In the genomic region with DNA sequence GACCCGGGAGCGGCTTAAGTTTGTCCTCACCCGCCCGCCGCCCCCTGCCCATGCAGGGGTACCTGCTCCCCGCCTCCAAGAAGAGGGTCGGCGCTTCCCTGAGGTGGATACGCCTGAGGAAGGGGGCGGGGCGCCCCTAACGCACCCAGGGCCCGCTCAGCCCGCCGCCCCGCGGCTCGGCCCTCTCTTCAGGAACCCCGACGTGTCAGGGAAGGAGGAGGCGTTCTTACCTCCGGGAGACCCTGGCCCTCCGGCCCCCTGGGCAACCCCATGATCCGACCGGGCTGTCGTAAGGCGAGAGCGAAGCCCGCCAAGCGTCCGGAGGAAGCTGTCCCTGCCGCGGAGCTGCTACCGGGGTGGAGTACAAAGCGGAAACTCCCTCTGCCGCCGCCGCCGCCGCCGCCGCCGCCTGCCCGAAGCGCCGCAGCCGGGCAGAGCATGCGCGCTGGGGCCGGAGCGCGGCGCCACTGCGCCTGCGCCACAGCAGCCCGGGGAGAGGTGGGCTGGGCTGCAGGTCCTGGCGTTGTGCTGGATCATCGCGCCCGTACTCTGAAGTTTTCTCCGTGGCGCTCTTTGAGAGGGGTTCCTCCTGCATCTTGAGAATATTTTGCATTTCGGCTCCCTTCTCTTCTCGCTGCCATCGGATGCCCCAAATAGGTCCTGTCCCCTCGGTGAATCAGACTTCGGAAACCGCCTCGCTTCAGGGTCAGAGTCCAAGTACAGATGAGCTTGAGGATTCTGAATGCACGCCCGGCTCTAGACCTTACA, we compare ENCODE assay signal across 1 cellular context.
TF ChIP-seq lines count a peak whose summit lies in the region.

A gene with protein sequence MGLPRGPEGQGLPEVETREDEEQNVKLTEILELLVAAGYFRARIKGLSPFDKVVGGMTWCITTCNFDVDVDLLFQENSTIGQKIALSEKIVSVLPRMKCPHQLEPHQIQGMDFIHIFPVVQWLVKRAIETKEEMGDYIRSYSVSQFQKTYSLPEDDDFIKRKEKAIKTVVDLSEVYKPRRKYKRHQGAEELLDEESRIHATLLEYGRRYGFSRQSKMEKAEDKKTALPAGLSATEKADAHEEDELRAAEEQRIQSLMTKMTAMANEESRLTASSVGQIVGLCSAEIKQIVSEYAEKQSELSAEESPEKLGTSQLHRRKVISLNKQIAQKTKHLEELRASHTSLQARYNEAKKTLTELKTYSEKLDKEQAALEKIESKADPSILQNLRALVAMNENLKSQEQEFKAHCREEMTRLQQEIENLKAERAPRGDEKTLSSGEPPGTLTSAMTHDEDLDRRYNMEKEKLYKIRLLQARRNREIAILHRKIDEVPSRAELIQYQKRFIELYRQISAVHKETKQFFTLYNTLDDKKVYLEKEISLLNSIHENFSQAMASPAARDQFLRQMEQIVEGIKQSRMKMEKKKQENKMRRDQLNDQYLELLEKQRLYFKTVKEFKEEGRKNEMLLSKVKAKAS (minus strand): TSS at position 347 of the 768 bp plus-strand sequence. CDS start 75 bp downstream, at position 272.

TF ChIP-seq in HepG2, 621 proteins besides CTCF, POLR2A, EP300 and RAD21 (continued from another document):
- TF ChIP-seq ZBTB3 (CRISPR knock-in tag; IDR thresholded peaks at IDR 0.05; ENCODE audit: borderline replicate concordance, low read depth) (0 out of 2 replicates have a peak, but pooled peaks have one; percentile 67), SMAD1 (CRISPR knock-in tag; IDR thresholded peaks at IDR 0.05; ENCODE audit: borderline replicate concordance, low read depth) (no peak; the same call in 1 of the 2 replicates), ZNF205 (CRISPR knock-in tag; IDR thresholded peaks at IDR 0.05) (no peak), ZNF766 (CRISPR knock-in tag; IDR thresholded peaks at IDR 0.05; ENCODE audit: borderline replicate concordance) (no peak), MAF1 (CRISPR knock-in tag; IDR thresholded peaks at IDR 0.05; ENCODE audit: borderline replicate concordance) (no peak), ZFP36 (IDR thresholded peaks at IDR 0.05; ENCODE audit: borderline replicate concordance, low read depth, low read length, partially characterized antibody) (no peak), CBX1 (IDR thresholded peaks at IDR 0.05; ENCODE audit: low read depth) (no peak), ZFP82 (CRISPR knock-in tag; IDR thresholded peaks at IDR 0.05; ENCODE audit: borderline replicate concordance) (no peak; the same call in 1 of the 2 replicates), SRF (IDR thresholded peaks at IDR 0.05; ENCODE audit: low read depth, low read length) (0 out of 2 replicates have a peak, but pooled peaks have one; percentile 2), TBP (CRISPR knock-in tag; IDR thresholded peaks at IDR 0.05) (0 out of 2 replicates have a peak, but pooled peaks have one; percentile 46), ATF1 (CRISPR knock-in tag; IDR thresholded peaks at IDR 0.05) (no peak), HDAC6 (IDR thresholded peaks at IDR 0.05; ENCODE audit: low read depth, low read length) (no peak), RFXANK (CRISPR knock-in tag; IDR thresholded peaks at IDR 0.05) (no peak), SP1 (IDR thresholded peaks at IDR 0.05) (no peak), SP1 (CRISPR knock-in tag; IDR thresholded peaks at IDR 0.05) (no peak; the same call in 1 of the 2 replicates), NR1H2 (CRISPR knock-in tag; IDR thresholded peaks at IDR 0.05; ENCODE audit: borderline replicate concordance, low read depth) (peak; percentile 32; the same call in 1 of the 2 replicates), KLF9 (CRISPR knock-in tag; IDR thresholded peaks at IDR 0.05; ENCODE audit: low read depth) (no peak), BCL6 (CRISPR knock-in tag; IDR thresholded peaks at IDR 0.05) (peak; percentile 25; the same call in 1 of the 2 replicates), CCAR2 (optimal IDR thresholded peaks at IDR 0.05; ENCODE audit: low read depth, low read length) (no peak)
- TF ChIP-seq, protein P1, sequence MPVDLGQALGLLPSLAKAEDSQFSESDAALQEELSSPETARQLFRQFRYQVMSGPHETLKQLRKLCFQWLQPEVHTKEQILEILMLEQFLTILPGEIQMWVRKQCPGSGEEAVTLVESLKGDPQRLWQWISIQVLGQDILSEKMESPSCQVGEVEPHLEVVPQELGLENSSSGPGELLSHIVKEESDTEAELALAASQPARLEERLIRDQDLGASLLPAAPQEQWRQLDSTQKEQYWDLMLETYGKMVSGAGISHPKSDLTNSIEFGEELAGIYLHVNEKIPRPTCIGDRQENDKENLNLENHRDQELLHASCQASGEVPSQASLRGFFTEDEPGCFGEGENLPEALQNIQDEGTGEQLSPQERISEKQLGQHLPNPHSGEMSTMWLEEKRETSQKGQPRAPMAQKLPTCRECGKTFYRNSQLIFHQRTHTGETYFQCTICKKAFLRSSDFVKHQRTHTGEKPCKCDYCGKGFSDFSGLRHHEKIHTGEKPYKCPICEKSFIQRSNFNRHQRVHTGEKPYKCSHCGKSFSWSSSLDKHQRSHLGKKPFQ (CRISPR knock-in tag; IDR thresholded peaks at IDR 0.05; ENCODE audit: insufficient replicate concordance), result no peak
- TF ChIP-seq, protein P2, sequence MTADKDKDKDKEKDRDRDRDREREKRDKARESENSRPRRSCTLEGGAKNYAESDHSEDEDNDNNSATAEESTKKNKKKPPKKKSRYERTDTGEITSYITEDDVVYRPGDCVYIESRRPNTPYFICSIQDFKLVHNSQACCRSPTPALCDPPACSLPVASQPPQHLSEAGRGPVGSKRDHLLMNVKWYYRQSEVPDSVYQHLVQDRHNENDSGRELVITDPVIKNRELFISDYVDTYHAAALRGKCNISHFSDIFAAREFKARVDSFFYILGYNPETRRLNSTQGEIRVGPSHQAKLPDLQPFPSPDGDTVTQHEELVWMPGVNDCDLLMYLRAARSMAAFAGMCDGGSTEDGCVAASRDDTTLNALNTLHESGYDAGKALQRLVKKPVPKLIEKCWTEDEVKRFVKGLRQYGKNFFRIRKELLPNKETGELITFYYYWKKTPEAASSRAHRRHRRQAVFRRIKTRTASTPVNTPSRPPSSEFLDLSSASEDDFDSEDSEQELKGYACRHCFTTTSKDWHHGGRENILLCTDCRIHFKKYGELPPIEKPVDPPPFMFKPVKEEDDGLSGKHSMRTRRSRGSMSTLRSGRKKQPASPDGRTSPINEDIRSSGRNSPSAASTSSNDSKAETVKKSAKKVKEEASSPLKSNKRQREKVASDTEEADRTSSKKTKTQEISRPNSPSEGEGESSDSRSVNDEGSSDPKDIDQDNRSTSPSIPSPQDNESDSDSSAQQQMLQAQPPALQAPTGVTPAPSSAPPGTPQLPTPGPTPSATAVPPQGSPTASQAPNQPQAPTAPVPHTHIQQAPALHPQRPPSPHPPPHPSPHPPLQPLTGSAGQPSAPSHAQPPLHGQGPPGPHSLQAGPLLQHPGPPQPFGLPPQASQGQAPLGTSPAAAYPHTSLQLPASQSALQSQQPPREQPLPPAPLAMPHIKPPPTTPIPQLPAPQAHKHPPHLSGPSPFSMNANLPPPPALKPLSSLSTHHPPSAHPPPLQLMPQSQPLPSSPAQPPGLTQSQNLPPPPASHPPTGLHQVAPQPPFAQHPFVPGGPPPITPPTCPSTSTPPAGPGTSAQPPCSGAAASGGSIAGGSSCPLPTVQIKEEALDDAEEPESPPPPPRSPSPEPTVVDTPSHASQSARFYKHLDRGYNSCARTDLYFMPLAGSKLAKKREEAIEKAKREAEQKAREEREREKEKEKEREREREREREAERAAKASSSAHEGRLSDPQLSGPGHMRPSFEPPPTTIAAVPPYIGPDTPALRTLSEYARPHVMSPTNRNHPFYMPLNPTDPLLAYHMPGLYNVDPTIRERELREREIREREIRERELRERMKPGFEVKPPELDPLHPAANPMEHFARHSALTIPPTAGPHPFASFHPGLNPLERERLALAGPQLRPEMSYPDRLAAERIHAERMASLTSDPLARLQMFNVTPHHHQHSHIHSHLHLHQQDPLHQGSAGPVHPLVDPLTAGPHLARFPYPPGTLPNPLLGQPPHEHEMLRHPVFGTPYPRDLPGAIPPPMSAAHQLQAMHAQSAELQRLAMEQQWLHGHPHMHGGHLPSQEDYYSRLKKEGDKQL (CRISPR knock-in tag; IDR thresholded peaks at IDR 0.05; ENCODE audit: low read depth), result no peak
- TF ChIP-seq, protein P3, sequence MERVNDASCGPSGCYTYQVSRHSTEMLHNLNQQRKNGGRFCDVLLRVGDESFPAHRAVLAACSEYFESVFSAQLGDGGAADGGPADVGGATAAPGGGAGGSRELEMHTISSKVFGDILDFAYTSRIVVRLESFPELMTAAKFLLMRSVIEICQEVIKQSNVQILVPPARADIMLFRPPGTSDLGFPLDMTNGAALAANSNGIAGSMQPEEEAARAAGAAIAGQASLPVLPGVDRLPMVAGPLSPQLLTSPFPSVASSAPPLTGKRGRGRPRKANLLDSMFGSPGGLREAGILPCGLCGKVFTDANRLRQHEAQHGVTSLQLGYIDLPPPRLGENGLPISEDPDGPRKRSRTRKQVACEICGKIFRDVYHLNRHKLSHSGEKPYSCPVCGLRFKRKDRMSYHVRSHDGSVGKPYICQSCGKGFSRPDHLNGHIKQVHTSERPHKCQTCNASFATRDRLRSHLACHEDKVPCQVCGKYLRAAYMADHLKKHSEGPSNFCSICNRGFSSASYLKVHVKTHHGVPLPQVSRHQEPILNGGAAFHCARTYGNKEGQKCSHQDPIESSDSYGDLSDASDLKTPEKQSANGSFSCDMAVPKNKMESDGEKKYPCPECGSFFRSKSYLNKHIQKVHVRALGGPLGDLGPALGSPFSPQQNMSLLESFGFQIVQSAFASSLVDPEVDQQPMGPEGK (CRISPR knock-in tag; IDR thresholded peaks at IDR 0.05), result no peak
- TF ChIP-seq, protein P4, sequence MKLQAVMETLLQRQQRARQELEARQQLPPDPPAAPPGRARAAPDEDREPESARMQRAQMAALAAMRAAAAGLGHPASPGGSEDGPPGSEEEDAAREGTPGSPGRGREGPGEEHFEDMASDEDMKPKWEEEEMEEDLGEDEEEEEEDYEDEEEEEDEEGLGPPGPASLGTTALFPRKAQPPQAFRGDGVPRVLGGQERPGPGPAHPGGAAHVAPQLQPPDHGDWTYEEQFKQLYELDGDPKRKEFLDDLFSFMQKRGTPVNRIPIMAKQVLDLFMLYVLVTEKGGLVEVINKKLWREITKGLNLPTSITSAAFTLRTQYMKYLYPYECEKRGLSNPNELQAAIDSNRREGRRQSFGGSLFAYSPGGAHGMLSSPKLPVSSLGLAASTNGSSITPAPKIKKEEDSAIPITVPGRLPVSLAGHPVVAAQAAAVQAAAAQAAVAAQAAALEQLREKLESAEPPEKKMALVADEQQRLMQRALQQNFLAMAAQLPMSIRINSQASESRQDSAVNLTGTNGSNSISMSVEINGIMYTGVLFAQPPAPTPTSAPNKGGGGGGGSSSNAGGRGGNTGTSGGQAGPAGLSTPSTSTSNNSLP (IDR thresholded peaks at IDR 0.05; ENCODE audit: low read depth, low read length), result no peak
- TF ChIP-seq, protein P5, sequence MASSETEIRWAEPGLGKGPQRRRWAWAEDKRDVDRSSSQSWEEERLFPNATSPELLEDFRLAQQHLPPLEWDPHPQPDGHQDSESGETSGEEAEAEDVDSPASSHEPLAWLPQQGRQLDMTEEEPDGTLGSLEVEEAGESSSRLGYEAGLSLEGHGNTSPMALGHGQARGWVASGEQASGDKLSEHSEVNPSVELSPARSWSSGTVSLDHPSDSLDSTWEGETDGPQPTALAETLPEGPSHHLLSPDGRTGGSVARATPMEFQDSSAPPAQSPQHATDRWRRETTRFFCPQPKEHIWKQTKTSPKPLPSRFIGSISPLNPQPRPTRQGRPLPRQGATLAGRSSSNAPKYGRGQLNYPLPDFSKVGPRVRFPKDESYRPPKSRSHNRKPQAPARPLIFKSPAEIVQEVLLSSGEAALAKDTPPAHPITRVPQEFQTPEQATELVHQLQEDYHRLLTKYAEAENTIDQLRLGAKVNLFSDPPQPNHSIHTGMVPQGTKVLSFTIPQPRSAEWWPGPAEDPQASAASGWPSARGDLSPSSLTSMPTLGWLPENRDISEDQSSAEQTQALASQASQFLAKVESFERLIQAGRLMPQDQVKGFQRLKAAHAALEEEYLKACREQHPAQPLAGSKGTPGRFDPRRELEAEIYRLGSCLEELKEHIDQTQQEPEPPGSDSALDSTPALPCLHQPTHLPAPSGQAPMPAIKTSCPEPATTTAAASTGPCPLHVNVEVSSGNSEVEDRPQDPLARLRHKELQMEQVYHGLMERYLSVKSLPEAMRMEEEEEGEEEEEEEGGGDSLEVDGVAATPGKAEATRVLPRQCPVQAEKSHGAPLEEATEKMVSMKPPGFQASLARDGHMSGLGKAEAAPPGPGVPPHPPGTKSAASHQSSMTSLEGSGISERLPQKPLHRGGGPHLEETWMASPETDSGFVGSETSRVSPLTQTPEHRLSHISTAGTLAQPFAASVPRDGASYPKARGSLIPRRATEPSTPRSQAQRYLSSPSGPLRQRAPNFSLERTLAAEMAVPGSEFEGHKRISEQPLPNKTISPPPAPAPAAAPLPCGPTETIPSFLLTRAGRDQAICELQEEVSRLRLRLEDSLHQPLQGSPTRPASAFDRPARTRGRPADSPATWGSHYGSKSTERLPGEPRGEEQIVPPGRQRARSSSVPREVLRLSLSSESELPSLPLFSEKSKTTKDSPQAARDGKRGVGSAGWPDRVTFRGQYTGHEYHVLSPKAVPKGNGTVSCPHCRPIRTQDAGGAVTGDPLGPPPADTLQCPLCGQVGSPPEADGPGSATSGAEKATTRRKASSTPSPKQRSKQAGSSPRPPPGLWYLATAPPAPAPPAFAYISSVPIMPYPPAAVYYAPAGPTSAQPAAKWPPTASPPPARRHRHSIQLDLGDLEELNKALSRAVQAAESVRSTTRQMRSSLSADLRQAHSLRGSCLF (CRISPR knock-in tag; IDR thresholded peaks at IDR 0.05; ENCODE audit: borderline replicate concordance), result 0 out of 2 replicates have a peak, but pooled peaks have one; percentile 74
- TF ChIP-seq, protein P6, sequence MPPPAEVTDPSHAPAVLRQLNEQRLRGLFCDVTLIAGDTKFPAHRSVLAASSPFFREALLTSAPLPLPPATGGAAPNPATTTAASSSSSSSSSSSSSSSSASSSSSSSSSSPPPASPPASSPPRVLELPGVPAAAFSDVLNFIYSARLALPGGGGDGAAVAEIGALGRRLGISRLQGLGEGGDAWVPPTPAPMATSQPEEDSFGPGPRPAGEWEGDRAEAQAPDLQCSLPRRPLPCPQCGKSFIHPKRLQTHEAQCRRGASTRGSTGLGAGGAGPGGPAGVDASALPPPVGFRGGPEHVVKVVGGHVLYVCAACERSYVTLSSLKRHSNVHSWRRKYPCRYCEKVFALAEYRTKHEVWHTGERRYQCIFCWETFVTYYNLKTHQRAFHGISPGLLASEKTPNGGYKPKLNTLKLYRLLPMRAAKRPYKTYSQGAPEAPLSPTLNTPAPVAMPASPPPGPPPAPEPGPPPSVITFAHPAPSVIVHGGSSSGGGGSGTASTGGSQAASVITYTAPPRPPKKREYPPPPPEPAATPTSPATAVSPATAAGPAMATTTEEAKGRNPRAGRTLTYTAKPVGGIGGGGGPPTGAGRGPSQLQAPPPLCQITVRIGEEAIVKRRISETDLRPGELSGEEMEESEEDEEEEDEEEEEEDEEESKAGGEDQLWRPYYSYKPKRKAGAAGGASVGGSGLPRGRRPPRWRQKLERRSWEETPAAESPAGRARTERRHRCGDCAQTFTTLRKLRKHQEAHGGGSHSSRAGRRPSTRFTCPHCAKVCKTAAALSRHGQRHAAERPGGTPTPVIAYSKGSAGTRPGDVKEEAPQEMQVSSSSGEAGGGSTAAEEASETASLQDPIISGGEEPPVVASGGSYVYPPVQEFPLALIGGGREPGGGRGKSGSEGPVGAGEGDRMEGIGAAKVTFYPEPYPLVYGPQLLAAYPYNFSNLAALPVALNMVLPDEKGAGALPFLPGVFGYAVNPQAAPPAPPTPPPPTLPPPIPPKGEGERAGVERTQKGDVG (CRISPR knock-in tag; IDR thresholded peaks at IDR 0.05; ENCODE audit: borderline replicate concordance), result no peak; the same call in 1 of the 2 replicates
